Comparison of ENCODE assay signal across 1 cellular context in genomic region chr1:2585318-2586092, GRCh38.
TF ChIP-seq lines count a peak whose summit lies in the region.

No MANE protein-coding gene starts in this region.

TF ChIP-seq in GM12878, 131 proteins besides CTCF, POLR2A, EP300 and RAD21 (continues in another document):
- 0 out of 2 replicates have a peak, but pooled peaks have one; percentile 41 for TF ChIP-seq RB1 (IDR thresholded peaks at IDR 0.05; ENCODE audit: borderline replicate concordance)
- no peak for TF ChIP-seq SUZ12 (IDR thresholded peaks at IDR 0.05; ENCODE audit: unreplicated experiment)
- no peak for TF ChIP-seq BCL3 (IDR thresholded peaks at IDR 0.05; ENCODE audit: borderline replicate concordance, insufficient read depth, low read depth, low read length, poor library complexity, severe bottlenecking)
- TF ChIP-seq TARDBP (IDR thresholded peaks at IDR 0.05; ENCODE audit: borderline replicate concordance): no peak
- TF ChIP-seq MTA2 (IDR thresholded peaks at IDR 0.05; ENCODE audit: low read depth): peak; percentile 45; the same call in 1 of the 2 replicates
- TF ChIP-seq RCOR1 (conservative IDR thresholded peaks at IDR 0.05; ENCODE audit: low read depth, low read length): no peak
- TF ChIP-seq ZZZ3 (IDR thresholded peaks at IDR 0.05; ENCODE audit: control insufficient read depth, insufficient read length, low read depth): no peak
- no peak for TF ChIP-seq JUNB (IDR thresholded peaks at IDR 0.05)
- TF ChIP-seq LARP7 (IDR thresholded peaks at IDR 0.05): peak; percentile 45; the same call in 1 of the 2 replicates
- no peak for TF ChIP-seq PKNOX1 (IDR thresholded peaks at IDR 0.05)
- TF ChIP-seq ELK1 (IDR thresholded peaks at IDR 0.05; ENCODE audit: low read depth, low read length): peak; percentile 20; the same call in 1 of the 2 replicates
- peak; percentile 64; the same call in 1 of the 2 replicates for TF ChIP-seq MXI1 (IDR thresholded peaks at IDR 0.05; ENCODE audit: low read depth, low read length)
- peak; percentile 45; the same call in 1 of the 2 replicates for TF ChIP-seq JUND (IDR thresholded peaks at IDR 0.05; ENCODE audit: low read depth, low read length)
- TF ChIP-seq MAX (IDR thresholded peaks at IDR 0.05; ENCODE audit: low read depth, low read length): no peak
- TF ChIP-seq RFX5 (IDR thresholded peaks at IDR 0.05; ENCODE audit: low read depth, low read length): no peak
- no peak for TF ChIP-seq ATF2 (IDR thresholded peaks at IDR 0.05; ENCODE audit: low read length)
- TF ChIP-seq WRNIP1 (IDR thresholded peaks at IDR 0.05; ENCODE audit: borderline replicate concordance, low read depth, low read length): no peak
- no peak for TF ChIP-seq MEF2A (IDR thresholded peaks at IDR 0.05; ENCODE audit: insufficient read depth, low read depth, low read length)
- no peak for TF ChIP-seq IRF4 (IDR thresholded peaks at IDR 0.05; ENCODE audit: low read depth, low read length)
- 0 out of 2 replicates have a peak, but pooled peaks have one; percentile 49 for TF ChIP-seq HDGF (IDR thresholded peaks at IDR 0.05)
- TF ChIP-seq BCLAF1 (IDR thresholded peaks at IDR 0.05): no peak
- TF ChIP-seq PML (IDR thresholded peaks at IDR 0.05; ENCODE audit: low read length): no peak
- TF ChIP-seq NKRF (conservative IDR thresholded peaks at IDR 0.05): peak; percentile 50; the same call in 1 of the 2 replicates
- peak; percentile 51; the same call in 1 of the 2 replicates for TF ChIP-seq TBL1XR1 (IDR thresholded peaks at IDR 0.05; ENCODE audit: low read depth, low read length)
- TF ChIP-seq SMAD5 (IDR thresholded peaks at IDR 0.05; ENCODE audit: low read depth): no peak
- TF ChIP-seq STAT3 (IDR thresholded peaks at IDR 0.05; ENCODE audit: low read depth, low read length): no peak
- peak; percentile 97 for TF ChIP-seq ZNF687 (IDR thresholded peaks at IDR 0.05)
- TF ChIP-seq PAX5 (IDR thresholded peaks at IDR 0.05; ENCODE audit: borderline replicate concordance, low read depth, low read length): no peak
- no peak for TF ChIP-seq ZBTB33 (IDR thresholded peaks at IDR 0.05)
- no peak for TF ChIP-seq ZNF24 (IDR thresholded peaks at IDR 0.05)
- TF ChIP-seq STAT1 (conservative IDR thresholded peaks at IDR 0.05): no peak; the same call in 1 of the 2 replicates
- TF ChIP-seq HCFC1 (IDR thresholded peaks at IDR 0.05; ENCODE audit: low read length): 0 out of 2 replicates have a peak, but pooled peaks have one; percentile 22
- no peak; the same call in 1 of the 2 replicates for TF ChIP-seq RUNX3 (IDR thresholded peaks at IDR 0.05; ENCODE audit: low read length)
- no peak for TF ChIP-seq ZBED1 (IDR thresholded peaks at IDR 0.05; ENCODE audit: borderline replicate concordance)
- no peak for TF ChIP-seq HSF1 (IDR thresholded peaks at IDR 0.05; ENCODE audit: low read depth, low read length)
- no peak for TF ChIP-seq NFIC (IDR thresholded peaks at IDR 0.05; ENCODE audit: low read depth, low read length)
- no peak for TF ChIP-seq FOXM1 (IDR thresholded peaks at IDR 0.05; ENCODE audit: low read depth, low read length)
- TF ChIP-seq POLR2AphosphoS5 (IDR thresholded peaks at IDR 0.05; ENCODE audit: low read length): peak; percentile 85
- no peak for TF ChIP-seq CBX5 (IDR thresholded peaks at IDR 0.05; ENCODE audit: low read depth)
- TF ChIP-seq EZH2 (IDR thresholded peaks at IDR 0.05; ENCODE audit: borderline replicate concordance, control insufficient read depth, low read depth, low read length): no peak
- TF ChIP-seq CHD2 (IDR thresholded peaks at IDR 0.05; ENCODE audit: borderline replicate concordance, low read depth, low read length): peak; percentile 30; the same call in 1 of the 2 replicates
- 0 out of 4 replicates have a peak, but pooled peaks of 1 of the 2 experiments have one; percentile 58 for TF ChIP-seq SRF (IDR thresholded peaks at IDR 0.05; ENCODE audit: low read depth in 2 of 2, low read length in 2 of 2)
- TF ChIP-seq SMAD1 (IDR thresholded peaks at IDR 0.05; ENCODE audit: low read depth, partially characterized antibody): peak; percentile 42
- no peak; a peak in 1 of 4 replicates for TF ChIP-seq ETV6 (conservative IDR thresholded peaks at IDR 0.05 in 1 of 2, IDR thresholded peaks at IDR 0.05 in 1 of 2; ENCODE audit: borderline replicate concordance in 1 of 2, low read depth in 1 of 2)
- peak; percentile 46; the same call in 1 of the 2 replicates for TF ChIP-seq SPI1 (IDR thresholded peaks at IDR 0.05; ENCODE audit: borderline replicate concordance, insufficient read depth, low read depth, low read length)
- TF ChIP-seq MTA3 (IDR thresholded peaks at IDR 0.05; ENCODE audit: borderline replicate concordance, low read length): no peak
- TF ChIP-seq SMARCA5 (IDR thresholded peaks at IDR 0.05): no peak
